In the genomic region with DNA sequence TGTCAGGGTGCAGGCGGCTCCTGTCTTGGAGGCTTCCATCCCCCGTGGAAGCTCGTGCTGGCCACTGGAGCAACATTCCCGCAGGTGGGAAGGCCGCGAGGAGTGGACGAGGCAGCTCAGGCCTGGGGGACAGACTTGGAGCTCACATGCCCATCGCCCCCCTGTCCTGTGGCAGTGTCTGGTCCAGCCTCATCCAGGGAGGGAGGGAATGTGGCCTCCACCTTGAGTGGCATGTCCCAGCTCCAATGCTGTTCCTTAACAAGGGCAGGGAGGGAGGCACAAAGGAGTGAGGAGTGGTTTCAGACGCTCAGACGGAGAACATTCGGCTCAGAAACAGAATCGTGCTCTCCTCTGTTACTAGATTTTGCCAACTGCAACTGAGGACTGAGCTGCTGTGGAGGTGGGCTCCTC, we compare ENCODE assay signal across 9 cellular contexts.
DNase-seq lines count a peak whose midpoint lies in the region; ATAC-seq and TF ChIP-seq lines count a peak whose summit lies in the region.
"Had no signal": no experiment of that assay in that cellular context is flagged by ENCODE, and none has a peak within 500 bp of the region (broad histone marks: within the 10 kb centered on the region; RNA-seq: fewer than 3 reads in every experiment).

No MANE protein-coding gene starts in this region.

- TF ChIP-seq CTCF in breast epithelium (IDR thresholded peaks at IDR 0.05): no peak

- no peaks in the 10 kb centered on the region for H3K27me3 ChIP-seq in breast epithelium

- peaks cover 0 to 4% of the 10 kb centered on the region in 2 donors for H3K4me1 ChIP-seq in breast epithelium

- no peaks in the 10 kb centered on the region for H3K9me3 ChIP-seq in breast epithelium

- no peaks in the 10 kb centered on the region for H3K36me3 ChIP-seq in breast epithelium

- intact Hi-C loops in breast epithelium (cut with DNase I; ENCODE audit: low total_unique reads): no loop called here

- H3K4me3 ChIP-seq in breast epithelium: peak overlapping the region; percentile 46 to 69 (median 57)

- H3K27ac ChIP-seq in breast epithelium: peak overlapping the region; percentile 89 to 95
- H3K27ac ChIP-seq: C4-2B had no signal

- peak; percentile 65 for DNase-seq in NCI-H146 (lab: John Stamatoyannopoulos, UW)
- DNase-seq in NCI-H146 treated with DMSO at 0.1 percent for 48 hours (lab: John Stamatoyannopoulos, UW; ENCODE audit: unreplicated experiment): no peak
- peak; percentile 85 for DNase-seq in NCI-H2227 (lab: John Stamatoyannopoulos, UW; ENCODE audit: unreplicated experiment)
- DNase-seq in breast epithelium (ENCODE audit: low spot score in 2 of 2): no peak
- DNase-seq in kidney glomerular epithelial cell (lab: John Stamatoyannopoulos, UW): peak; percentile 10
- DNase-seq in smooth muscle cell of the brain vasculature (ENCODE audit: low read depth, low spot score): peak; percentile 39
- no peak for DNase-seq in stimulated activated CD4-positive, alpha-beta T cell treated with anti-CD3 and anti-CD28 coated beads, Interleukin-4, amount 100 ng/mL, for 1 hour

- no peak for TF ChIP-seq POLR2A in breast epithelium (IDR thresholded peaks at IDR 0.05)

- ATAC-seq in GM18858 (IDR thresholded peaks at IDR 0.05; ENCODE audit: unreplicated experiment): no peak

Comparison
In these comparisons a context has a peak if more than half of its experiments do, and no peak if none do; other contexts are left out.
1. DNase-seq: peak in NCI-H146 (single experiment), NCI-H2227 (single experiment), kidney glomerular epithelial cell (single experiment) and smooth muscle cell of the brain vasculature (single experiment); none in NCI-H146 treated with DMSO at 0.1 percent for 48 hours (single experiment), breast epithelium (0 of 2) and stimulated activated CD4-positive, alpha-beta T cell treated with anti-CD3 and anti-CD28 coated beads, Interleukin-4, amount 100 ng/mL, for 1 hour (single experiment).